Comparison of ENCODE assay signal across 9 cellular contexts in the genomic region with DNA sequence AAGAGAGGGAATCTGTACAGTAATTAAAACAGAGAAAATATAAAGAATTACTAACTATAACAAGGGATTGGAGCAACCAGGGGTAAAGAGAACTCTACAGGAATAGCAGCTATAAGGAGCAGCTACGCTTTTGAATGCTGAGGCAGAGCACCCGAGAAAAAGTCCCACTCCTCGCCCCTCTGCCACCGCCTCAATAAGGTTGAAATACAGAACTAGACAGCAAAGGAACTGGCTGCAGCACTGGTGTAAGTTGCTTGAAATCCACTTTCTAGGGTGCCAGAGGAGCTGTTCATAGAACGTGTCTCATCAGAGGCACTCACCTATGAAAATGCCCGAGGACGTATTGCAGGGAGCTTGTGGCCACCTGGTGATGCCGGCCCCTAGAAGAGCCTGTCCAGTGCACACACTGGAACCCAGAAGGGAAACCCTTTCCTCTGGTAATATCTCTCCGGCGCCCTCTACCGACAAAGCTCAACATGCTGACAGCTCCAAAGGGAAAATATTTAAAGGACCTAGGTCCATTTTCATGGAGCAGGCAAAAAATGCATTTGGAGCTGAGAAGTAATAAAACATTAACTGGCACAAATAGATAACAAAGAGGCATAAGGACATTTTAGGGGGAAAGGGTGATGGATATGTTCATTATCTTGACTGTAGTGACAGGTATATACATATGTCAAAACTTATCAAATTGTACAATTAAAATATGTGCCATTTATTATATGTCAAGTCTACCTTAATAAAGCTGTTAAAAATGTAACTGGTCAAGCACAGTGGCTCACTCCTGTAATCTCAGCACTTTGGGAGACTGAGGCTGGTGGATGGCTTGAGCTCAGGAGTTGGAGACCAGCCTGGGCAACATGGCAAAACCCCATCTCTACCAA.
A peak's percentile ranks its signal among the peaks of the same experiment; 100 is the strongest.
DNase-seq lines count a peak whose midpoint lies in the region; ATAC-seq and TF ChIP-seq lines count a peak whose summit lies in the region.
"Had no signal": no experiment of that assay in that cellular context is flagged by ENCODE, and none has a peak within 500 bp of the region (broad histone marks: within the 10 kb centered on the region; RNA-seq: fewer than 3 reads in every experiment).

No MANE protein-coding gene starts in this region.

- TF ChIP-seq EP300 in gastroesophageal sphincter (IDR thresholded peaks at IDR 0.05) = no peak

- H3K4me3 ChIP-seq in H7 (ENCODE audit: insufficient read depth, low read depth, low read length) = no peak overlapping the region
- H3K4me3 ChIP-seq in neural progenitor cell = no peak overlapping the region
- H3K4me3 ChIP-seq in gastroesophageal sphincter = no peak overlapping the region

- no peaks in the 10 kb centered on the region for H3K4me1 Mint-ChIP-seq in neural progenitor cell

- H3F3A ChIP-seq in neural progenitor cell (ENCODE audit: low read depth) = no peaks in the 10 kb centered on the region

- H3K4me3 Mint-ChIP-seq in neural progenitor cell = no peak overlapping the region
- H3K4me3 Mint-ChIP-seq: dendritic cell treated with granulocyte-macrophage colony-stimulating factor and Interleukin-4, amounts not matched to agents 40 ng/mL and 50 ng/mL, for 4 days had no signal

- no peaks in the 10 kb centered on the region for H3K9me3 ChIP-seq in neural progenitor cell (ENCODE audit: low read depth)
- H3K9me3 ChIP-seq in gastroesophageal sphincter = no peaks in the 10 kb centered on the region

- peak; percentile 87 for TF ChIP-seq CTCF in VCaP (conservative IDR thresholded peaks at IDR 0.05)
- TF ChIP-seq CTCF in neural progenitor cell (IDR thresholded peaks at IDR 0.05) = peak; percentile 77
- TF ChIP-seq CTCF in gastroesophageal sphincter (IDR thresholded peaks at IDR 0.05) = peak in 2 of 4 experiments; percentile 6 to 52

- WGBS in gastroesophageal sphincter (ENCODE audit: low coverage in 1 of 2), 2 donors = 56 to 82% methylated on average over 2 to 10 of the region's 11 CpGs

- H3K36me3 ChIP-seq in H7 (replicated peaks; ENCODE audit: control insufficient read depth, insufficient read depth, low read length) (no peaks in the 10 kb centered on the region), neural progenitor cell (no peaks in the 10 kb centered on the region), gastroesophageal sphincter (no peaks in the 10 kb centered on the region)

- H3K79me2 ChIP-seq in neural progenitor cell (ENCODE audit: low read depth) = no peaks in the 10 kb centered on the region

- H2AFZ ChIP-seq in neural progenitor cell (replicated peaks) = no peak overlapping the region

- TF ChIP-seq POLR2A in gastroesophageal sphincter (IDR thresholded peaks at IDR 0.05) = no peak

- H3K27me3 Mint-ChIP-seq in neural progenitor cell (ENCODE audit: insufficient read depth, low read depth) = peaks cover 6% of the 10 kb centered on the region
- H3K27me3 Mint-ChIP-seq: dendritic cell treated with granulocyte-macrophage colony-stimulating factor and Interleukin-4, amounts not matched to agents 40 ng/mL and 50 ng/mL, for 4 days had no signal

- H3K27ac ChIP-seq in VCaP (no peak overlapping the region), neural progenitor cell (no peak overlapping the region), gastroesophageal sphincter (no peak overlapping the region)

- no peaks in the 10 kb centered on the region for H3K36me3 Mint-ChIP-seq in neural progenitor cell

- H4K20me1 ChIP-seq in neural progenitor cell (ENCODE audit: low read depth) = no peaks in the 10 kb centered on the region

- ATAC-seq in gastroesophageal sphincter = no peak

- peak; percentile 33 for DNase-seq in activated CD4-positive, CD25-positive, alpha-beta regulatory T cell treated with anti-CD3 and anti-CD28 coated beads, Interleukin-2, amount 50 U/mL, for 72 hours
- DNase-seq in activated CD4-positive, CD25-positive, alpha-beta regulatory T cell (lab: John Stamatoyannopoulos, UW) = no peak
- peak; percentile 43 for DNase-seq in H7
- DNase-seq in NCI-H1105 treated with DMSO at 0.1 percent for 48 hours (lab: John Stamatoyannopoulos, UW) = peak; percentile 26
- DNase-seq in fibroblast of gingiva (ENCODE audit: low read depth) = peak; percentile 47
- peak; percentile 84 for DNase-seq in neural progenitor cell (ENCODE audit: low spot score)

- H3K27me3 ChIP-seq in H7 (ENCODE audit: control insufficient read depth, insufficient read depth, low read length) (no peaks in the 10 kb centered on the region), neural progenitor cell (no peaks in the 10 kb centered on the region), gastroesophageal sphincter (peaks cover 6% of the 10 kb centered on the region)

- no peak overlapping the region for H3K27ac Mint-ChIP-seq in neural progenitor cell
- H3K27ac Mint-ChIP-seq: dendritic cell treated with granulocyte-macrophage colony-stimulating factor and Interleukin-4, amounts not matched to agents 40 ng/mL and 50 ng/mL, for 4 days had no signal

- no peak overlapping the region for H3K9ac ChIP-seq in neural progenitor cell

- no peaks in the 10 kb centered on the region for H3K9me3 Mint-ChIP-seq in neural progenitor cell
- H3K9me3 Mint-ChIP-seq: dendritic cell treated with granulocyte-macrophage colony-stimulating factor and Interleukin-4, amounts not matched to agents 40 ng/mL and 50 ng/mL, for 4 days had no signal

- no peaks in the 10 kb centered on the region for H3K4me1 ChIP-seq in neural progenitor cell
- H3K4me1 ChIP-seq in gastroesophageal sphincter = no peaks in the 10 kb centered on the region

- H3K4me2 ChIP-seq in neural progenitor cell = no peak overlapping the region

Comparison
In these comparisons a context has a peak if more than half of its experiments do, and no peak if none do; other contexts are left out.
1. DNase-seq: peak in activated CD4-positive, CD25-positive, alpha-beta regulatory T cell treated with anti-CD3 and anti-CD28 coated beads, Interleukin-2, amount 50 U/mL, for 72 hours (single experiment), H7 (single experiment), NCI-H1105 treated with DMSO at 0.1 percent for 48 hours (single experiment), fibroblast of gingiva (single experiment) and neural progenitor cell (single experiment); none in activated CD4-positive, CD25-positive, alpha-beta regulatory T cell (0 of 4).